16 cellular contexts compared by ENCODE assay signal in the genomic region with DNA sequence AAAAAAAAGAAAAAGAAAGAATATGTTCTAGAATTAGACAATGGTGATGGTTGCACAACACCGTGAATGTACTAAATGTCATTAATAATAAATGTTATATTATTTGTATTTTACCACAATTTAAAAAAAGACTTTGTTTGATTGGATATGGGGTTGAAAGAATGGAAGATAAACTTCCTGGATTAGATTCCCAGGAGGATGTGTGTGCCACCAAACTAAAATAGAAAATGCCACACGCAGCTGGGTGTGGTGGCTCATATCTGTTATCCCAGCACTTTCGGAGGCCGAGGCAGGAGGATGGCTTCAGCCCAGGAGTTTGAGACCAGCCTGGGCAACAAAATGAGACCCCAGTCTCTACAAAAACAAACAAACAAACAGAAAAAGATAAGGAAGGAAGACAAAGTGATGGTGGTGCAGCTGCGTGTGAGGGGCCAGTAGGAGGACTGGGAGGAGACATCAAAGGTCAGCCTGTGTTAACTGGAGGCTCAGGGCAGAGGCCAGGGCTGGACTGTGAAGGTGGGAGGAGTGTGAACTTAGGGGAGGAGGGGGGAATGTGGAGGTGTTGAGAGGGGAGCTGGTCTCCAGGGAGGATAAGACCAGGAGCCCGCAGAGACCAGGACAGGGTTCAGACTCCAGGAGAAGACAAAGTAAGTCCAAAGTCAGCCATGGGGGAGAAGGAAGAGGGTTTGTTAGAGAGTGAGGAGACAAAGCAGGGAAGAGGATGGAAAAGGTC. TPM values are rescaled to one million over a fixed set of nuclear protein-coding genes. Genes with fewer than 3 reads are reported as not detected.
DNase-seq lines count a peak whose midpoint lies in the region; ATAC-seq, FAIRE-seq and TF ChIP-seq lines count a peak whose summit lies in the region.
"Had no signal": no experiment of that assay in that cellular context is flagged by ENCODE, and none has a peak within 500 bp of the region (broad histone marks: within the 10 kb centered on the region; RNA-seq: fewer than 3 reads in every experiment).

No MANE protein-coding gene starts in this region.

- H3K4me2 ChIP-seq in K562 (ENCODE audit: insufficient read depth, low read length), result peak overlapping the region; percentile 20; the same call in 1 of the 2 replicates

- H3K4me3 ChIP-seq in K562 (no peak overlapping the region), thoracic aorta (peak overlapping the region; percentile 49)
- H3K4me3 ChIP-seq: A549 had no signal

- H3K27me3 ChIP-seq in K562 (ENCODE audit: control insufficient read depth in 2 of 2, insufficient read depth in 2 of 2, low read length in 2 of 2) (no peaks in the 10 kb centered on the region), thoracic aorta (replicated peaks; ENCODE audit: insufficient read depth) (no peaks in the 10 kb centered on the region)

- BruUV-seq in K562 (replicated peaks; lab: Mats Ljungman, UMichigan), result no TSS peak

- WGBS in K562 (ENCODE audit: insufficient coverage, low coverage, missing lambda C conversion rate), result 74% methylated on average over 6 of the region's 6 CpGs

- H3K36me3 ChIP-seq in K562 (ENCODE audit: control insufficient read depth, insufficient read depth, low read length) (no peaks in the 10 kb centered on the region), thoracic aorta (no peaks in the 10 kb centered on the region)

- no peaks in the 10 kb centered on the region for H3K27me3 Mint-ChIP-seq in activated CD4-positive, alpha-beta T cell treated with anti-CD3 and anti-CD28 coated beads, Interleukin-2, amount 10 ng/mL, durations not matched to agents 24 days and 14 days
- no peaks in the 10 kb centered on the region for H3K27me3 Mint-ChIP-seq in memory B cell

- H3K4me3 Mint-ChIP-seq in activated CD4-positive, alpha-beta T cell treated with anti-CD3 and anti-CD28 coated beads, Interleukin-2, amount 10 ng/mL, durations not matched to agents 24 days and 14 days, result no peak overlapping the region
- no peak overlapping the region for H3K4me3 Mint-ChIP-seq in memory B cell
- H3K4me3 Mint-ChIP-seq: T-helper 17 cell had no signal

- in situ Hi-C loops in K562 (cut with MboI), result no loop called here

- intact Hi-C loops in activated CD4-positive, alpha-beta T cell treated with anti-CD3 and anti-CD28 coated beads, Interleukin-2, amount 10 ng/mL, durations not matched to agents 24 days and 14 days (cut with micrococcal nuclease), result no loop called here
- intact Hi-C loops in K562 (cut with micrococcal nuclease), result no loop called here

- peak overlapping the region; percentile 26 for H3K27ac Mint-ChIP-seq in activated CD4-positive, alpha-beta T cell treated with anti-CD3 and anti-CD28 coated beads, Interleukin-2, amount 10 ng/mL, durations not matched to agents 24 days and 14 days
- H3K27ac Mint-ChIP-seq in memory B cell, result peak overlapping the region; percentile 67
- H3K27ac Mint-ChIP-seq: T-helper 17 cell had no signal

- no peak for TF ChIP-seq POLR2A in K562 (conservative IDR thresholded peaks at IDR 0.05)

- no peaks in the 10 kb centered on the region for H3K36me3 Mint-ChIP-seq in activated CD4-positive, alpha-beta T cell treated with anti-CD3 and anti-CD28 coated beads, Interleukin-2, amount 10 ng/mL, durations not matched to agents 24 days and 14 days (ENCODE audit: low read depth)
- H3K36me3 Mint-ChIP-seq in memory B cell, result peaks cover 49% of the 10 kb centered on the region

- peaks cover 36% of the 10 kb centered on the region for H3K4me1 Mint-ChIP-seq in activated CD4-positive, alpha-beta T cell treated with anti-CD3 and anti-CD28 coated beads, Interleukin-2, amount 10 ng/mL, durations not matched to agents 24 days and 14 days
- peaks cover 25% of the 10 kb centered on the region for H3K4me1 Mint-ChIP-seq in memory B cell

- no peak for DNase-seq in activated CD4-positive, alpha-beta T cell treated with anti-CD3 and anti-CD28 coated beads, Interleukin-2, amount 10 ng/mL, durations not matched to agents 24 days and 14 days
- DNase-seq in activated CD4-positive, alpha-beta T cell treated with anti-CD3 and anti-CD28 coated beads for 1 hour, result no peak
- DNase-seq in K562 (ENCODE audit: extremely low read depth in 1 of 4, low spot score in 3 of 4) (peak in 2 of 4 experiments; percentile 25 to 38), memory B cell (ENCODE audit: low spot score in 2 of 2) (no peak), thoracic aorta (ENCODE audit: low spot score) (no peak), NCI-H1417 (lab: John Stamatoyannopoulos, UW) (no peak), NCI-H524 (lab: John Stamatoyannopoulos, UW) (no peak)
- DNase-seq: DMS79 treated with DMSO at 0.1 percent for 48 hours; NCI-H1694 treated with DMSO at 0.1 percent for 48 hours; stimulated activated CD4-positive, alpha-beta T cell treated with anti-CD3 and anti-CD28 coated beads, Interleukin-1b, Interleukin-23, amount 100 ng/mL, for 48 hours; stimulated activated naive CD4-positive, alpha-beta T cell; T-helper 17 cell had no signal

- peak overlapping the region in 1 of 2 experiments; percentile 80; a peak in 1 of 4 replicates for H3K9ac ChIP-seq in K562 (ENCODE audit: insufficient read depth in 1 of 2, low read depth in 2 of 2, low read length in 2 of 2)

- TF ChIP-seq RAD21 in K562 (CRISPR knock-in tag; conservative IDR thresholded peaks at IDR 0.05 in 1 of 2, IDR thresholded peaks at IDR 0.05 in 1 of 2), result no peak

- ATAC-seq in K562 (no peak), memory B cell (ENCODE audit: low read depth) (no peak), thoracic aorta (ENCODE audit: insufficient number of reproducible peaks, low FRiP score, low read depth) (no peak), GM21529 (IDR thresholded peaks at IDR 0.05; ENCODE audit: unreplicated experiment) (no peak)
- ATAC-seq: T-helper 17 cell had no signal

- no peaks in the 10 kb centered on the region for H3K9me3 ChIP-seq in K562 (replicated peaks; ENCODE audit: control insufficient read depth, insufficient read depth, low read depth, low read length)
- no peaks in the 10 kb centered on the region for H3K9me3 ChIP-seq in thoracic aorta
- H3K9me3 ChIP-seq: A549 had no signal

- H3K9me1 ChIP-seq in K562 (ENCODE audit: control insufficient read depth, insufficient read depth, low read length), result no peaks in the 10 kb centered on the region

- H2AFZ ChIP-seq in K562 (ENCODE audit: low read depth, low read length), result peak overlapping the region; percentile 7; the same call in 1 of the 2 replicates

- H3K27ac ChIP-seq in K562 (ENCODE audit: extremely low read depth, low read depth, low read length) (no peak overlapping the region), thoracic aorta (peak overlapping the region in 1 of 2 donors; percentile 64)
- H3K27ac ChIP-seq: epithelial cell of prostate had no signal

- H3K79me2 ChIP-seq in K562 (ENCODE audit: control insufficient read depth, insufficient read depth, low read length), result no peaks in the 10 kb centered on the region

- TF ChIP-seq CTCF in K562 (IDR thresholded peaks at IDR 0.05 in 2 of 3, conservative IDR thresholded peaks at IDR 0.05 in 1 of 3; ENCODE audit: insufficient read depth in 2 of 3, low read depth in 1 of 3, low read length in 3 of 3) (no peak), thoracic aorta (IDR thresholded peaks at IDR 0.05) (no peak)

- CTCF ChIA-PET in K562 (lab: Yijun Ruan, JAX; ENCODE audit: low intra/inter-chr PET ratio), result no interaction called here

- H4K20me1 ChIP-seq in K562 (replicated peaks; ENCODE audit: control insufficient read depth, insufficient read depth, low read length), result no peaks in the 10 kb centered on the region

- no peak for FAIRE-seq in K562 (lab: Jason Lieb, UNC)
- FAIRE-seq: A549, astrocyte had no signal

- no peaks in the 10 kb centered on the region for H3K9me3 Mint-ChIP-seq in activated CD4-positive, alpha-beta T cell treated with anti-CD3 and anti-CD28 coated beads, Interleukin-2, amount 10 ng/mL, durations not matched to agents 24 days and 14 days
- no peaks in the 10 kb centered on the region for H3K9me3 Mint-ChIP-seq in memory B cell

- POLR2A ChIA-PET in K562 (lab: Yijun Ruan, JAX), result interaction anchor here (0.7 kb wide), 1 partner anchor 12 kb away, joined by 5 read pairs; no protein-coding TSS in a partner anchor

- no peak for TF ChIP-seq EP300 in K562 (IDR thresholded peaks at IDR 0.05; ENCODE audit: low read length)

- H3K4me1 ChIP-seq in K562 (replicated peaks in 1 of 2; ENCODE audit: control insufficient read depth in 2 of 2, insufficient read depth in 2 of 2, low read length in 2 of 2), result peaks cover 39 to 56% of the 10 kb centered on the region in 2 experiments
- H3K4me1 ChIP-seq in thoracic aorta (ENCODE audit: control insufficient read depth in 1 of 2, low read depth in 2 of 2), result peaks cover 7 to 14% of the 10 kb centered on the region in 2 donors

RNA-seq across cellular contexts. Expression of a gene that starts 4.1 kb away (rescaled TPM):
- total RNA-seq in activated CD4-positive, alpha-beta T cell treated with anti-CD3 and anti-CD28 coated beads, Interleukin-2, amount 10 ng/mL, durations not matched to agents 24 days and 14 days, result 4.9 and 6.8 TPM in 2 replicates
- total RNA-seq in K562 (2011; cell fraction: chromatin; rRNA removed; ENCODE audit: low replicate concordance), result 13.3 and 15.0 TPM in 2 replicates
- total RNA-seq in K562 (2011; cell fraction: nucleolus; rRNA removed), result 5.2 and 10.7 TPM in 2 replicates
- 7.6 and 11.1 TPM in 2 replicates for total RNA-seq in K562 (2011; cell fraction: nucleoplasm; rRNA removed)
- total RNA-seq in K562 (2014; rRNA removed) (2.8 and 3.3 TPM in 2 replicates), K562 (2014; rRNA removed; fragmentation: Illumina TruSeq; extraction: Trizol) (3.3 and 4.4 TPM in 2 replicates), K562 (2015; rRNA removed; fragmentation: Illumina TruSeq; extraction: Trizol) (2.9 and 3.2 TPM in 2 replicates), K562 (2021) (10.3 and 10.7 TPM in 2 replicates), thoracic aorta (100 to 1,000 TPM in 1 of 2 donors, 10 to 100 TPM in 1; 82.7 to 113 TPM)
- polyA plus RNA-seq in K562 (2011; rRNA removed) (10.8 and 21.7 TPM in 2 replicates), K562 (2014; fragmentation: Illumina TruSeq; extraction: Trizol) (4.5 and 4.8 TPM in 2 replicates), K562 (2014; fragmentation: Nextera tagmentation; extraction: Ambion mirVana) (1 to 10 TPM; 1.5 to 7.4 TPM), K562 (2014; rRNA removed) (5.1 and 7.9 TPM in 2 replicates)
- polyA plus RNA-seq in K562 (2011; cell fraction: cytosol; rRNA removed), result 5.7 and 10.0 TPM in 2 replicates
- polyA plus RNA-seq in K562 (2011; cell fraction: nucleus; rRNA removed), result 3.7 and 4.1 TPM in 2 replicates
- 7.9 and 15.5 TPM in 2 replicates for polyA plus RNA-seq in K562 (2012)
- 34.7 and 50.5 TPM in 2 replicates for polyA minus RNA-seq in K562 (2011; rRNA and poly(A)+ RNA removed)
- polyA minus RNA-seq in K562 (2011; cell fraction: cytosol; rRNA and poly(A)+ RNA removed), result 7.3 and 20.2 TPM in 2 replicates
- polyA minus RNA-seq in K562 (2011; cell fraction: nucleus; rRNA and poly(A)+ RNA removed), result 2.3 and 7.0 TPM in 2 replicates

Comparison
In these comparisons a context has a peak if more than half of its experiments do, and no peak if none do; other contexts are left out.
1. RNA of a gene that starts 4.1 kb away (total RNA-seq): 82.7 to 113 TPM in thoracic aorta; 4.9 to 6.8 TPM in activated CD4-positive, alpha-beta T cell treated with anti-CD3 and anti-CD28 coated beads, Interleukin-2, amount 10 ng/mL, durations not matched to agents 24 days and 14 days and 2.8 to 15.0 TPM in K562; every median in the first group is over 4 times any median in the second.